Comparison of ENCODE assay signal across 8 cellular contexts in the genomic region with DNA sequence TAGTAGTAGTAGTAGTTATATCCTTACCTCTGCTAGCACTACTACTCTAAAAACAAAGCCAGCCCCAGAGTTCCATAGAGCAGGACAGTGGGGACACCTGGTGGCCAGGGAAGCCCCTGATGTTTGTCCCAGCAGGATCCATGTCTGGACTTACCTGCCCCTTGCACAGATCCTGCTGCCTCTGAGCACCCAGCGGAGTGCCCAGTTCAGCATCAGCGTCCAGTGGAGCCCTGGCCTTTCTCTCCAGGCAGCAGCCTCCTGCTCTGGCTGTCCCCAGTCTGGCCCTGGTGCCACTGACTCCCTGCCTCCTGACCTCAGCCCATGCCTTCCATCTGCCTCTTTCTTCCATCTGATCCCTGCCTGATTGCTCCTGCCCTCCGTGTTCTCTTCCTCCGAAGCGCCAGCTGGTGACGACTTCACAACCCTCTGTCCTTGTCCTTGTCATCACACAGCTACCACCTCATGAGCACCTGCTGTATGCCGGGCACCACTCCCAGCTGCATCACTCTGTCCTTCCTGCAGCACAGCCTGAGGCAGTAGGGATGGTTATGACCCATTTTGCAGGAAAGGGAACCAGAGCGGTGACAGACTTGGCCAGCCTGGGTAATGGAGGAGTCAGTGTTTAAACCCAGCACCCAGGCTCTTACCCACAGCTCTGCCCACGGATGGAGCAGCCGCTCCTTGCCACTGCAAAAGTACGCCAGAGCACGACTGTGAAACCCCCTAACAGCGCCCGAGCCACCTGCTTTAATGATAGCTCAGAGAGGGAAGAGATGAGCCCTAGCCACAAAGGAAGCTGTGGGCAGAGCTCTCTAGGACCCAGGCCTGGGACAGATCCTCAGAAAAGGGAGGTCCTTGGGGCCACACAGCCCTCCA. TPM values are rescaled to one million over a fixed set of nuclear protein-coding genes. Genes with fewer than 3 reads are reported as not detected.
DNase-seq lines count a peak whose midpoint lies in the region; ATAC-seq and TF ChIP-seq lines count a peak whose summit lies in the region.

No MANE protein-coding gene starts in this region.

- ATAC-seq in HCT116 (peak; percentile 87), GM18505 (IDR thresholded peaks at IDR 0.05; ENCODE audit: unreplicated experiment) (no peak), GM21576 (IDR thresholded peaks at IDR 0.05; ENCODE audit: unreplicated experiment) (no peak)

- RAD21 ChIA-PET in HCT116 (lab: Charles Lee; ENCODE audit: low non-redundant PET in 1 of 2, low total read pairs in 2 of 2, uncharacterized antibody in 2 of 2, unreplicated experiment in 2 of 2): interaction anchor here in 1 of 2 experiments (0.7 kb wide), 1 partner anchor 61 kb away, joined by 3 read pairs; no protein-coding TSS in a partner anchor

- H3K9me3 ChIP-seq in HCT116 (ENCODE audit: control insufficient read depth in 1 of 2, insufficient read depth in 1 of 2, low read depth in 1 of 2, low read length in 2 of 2): no peaks in the 10 kb centered on the region
- H3K9me3 ChIP-seq in fibroblast of lung (ENCODE audit: control insufficient read depth, insufficient read depth, low read depth, low read length): no peaks in the 10 kb centered on the region
- no peaks in the 10 kb centered on the region for H3K9me3 ChIP-seq in osteoblast (ENCODE audit: low read depth, low read length)

- TF ChIP-seq RAD21 in HCT116 (IDR thresholded peaks at IDR 0.05; ENCODE audit: low read depth): peak; percentile 86

- H3K4me3 ChIP-seq in HCT116 (replicated peaks in 1 of 2; ENCODE audit: low read depth in 1 of 2, low read length in 2 of 2): no peak overlapping the region
- no peak overlapping the region for H3K4me3 ChIP-seq in fibroblast of lung (replicated peaks in 1 of 4; ENCODE audit: control extremely low read depth in 1 of 4, insufficient read depth in 1 of 4, low read depth in 3 of 4, low read length in 4 of 4)
- H3K4me3 ChIP-seq in osteoblast (ENCODE audit: insufficient read depth, low read length): no peak overlapping the region

- no peak for TF ChIP-seq POLR2A in HCT116 (IDR thresholded peaks at IDR 0.05; ENCODE audit: borderline replicate concordance, extremely low read depth, insufficient read depth, insufficient read length)
- TF ChIP-seq POLR2A in GM18505 (IDR thresholded peaks at IDR 0.05; ENCODE audit: borderline replicate concordance, extremely low read depth, insufficient read depth, insufficient read length): no peak

- no peak overlapping the region for H2AFZ ChIP-seq in HCT116 (ENCODE audit: low read depth, low read length, poor library complexity, severe bottlenecking)
- H2AFZ ChIP-seq in fibroblast of lung (ENCODE audit: low read length): no peak overlapping the region
- no peak overlapping the region for H2AFZ ChIP-seq in osteoblast (ENCODE audit: low read length)

- TF ChIP-seq CTCF in HCT116 (IDR thresholded peaks at IDR 0.05 in 2 of 3, conservative IDR thresholded peaks at IDR 0.05 in 1 of 3; ENCODE audit: borderline replicate concordance in 1 of 3, insufficient read depth in 1 of 3, low read depth in 2 of 3, low read length in 2 of 3) (peak; percentile 61 to 76 (median 74)), fibroblast of lung (conservative IDR thresholded peaks at IDR 0.05 in 1 of 2, IDR thresholded peaks at IDR 0.05 in 1 of 2; ENCODE audit: low read depth in 1 of 2, low read length in 2 of 2) (peak; percentile 27 to 63), osteoblast (IDR thresholded peaks at IDR 0.05; ENCODE audit: extremely low read depth, low read depth, low read length) (peak; percentile 58)

- no TSS peak for BruUV-seq in HCT116 (replicated peaks; lab: Mats Ljungman, UMichigan)

- H4K20me1 ChIP-seq in HCT116 (ENCODE audit: insufficient read depth): no peaks in the 10 kb centered on the region
- no peaks in the 10 kb centered on the region for H4K20me1 ChIP-seq in fibroblast of lung (ENCODE audit: control insufficient read depth, extremely low read depth, insufficient read depth, low read length)
- H4K20me1 ChIP-seq in osteoblast (ENCODE audit: insufficient read depth, low read length): no peaks in the 10 kb centered on the region

- DNase-seq in AG08396 (ENCODE audit: low spot score) (peak; percentile 69), HCT116 (ENCODE audit: low read depth, low spot score) (peak; percentile 38), NCI-H82 treated with DMSO at 0.1 percent for 48 hours (lab: John Stamatoyannopoulos, UW; ENCODE audit: unreplicated experiment) (peak; percentile 19), activated T-cell treated with anti-CD3 and anti-CD28 coated beads for 1 hour (ENCODE audit: low read depth) (peak; percentile 51), fibroblast of lung (ENCODE audit: low read depth in 2 of 2) (peak; percentile 35 to 56), osteoblast (ENCODE audit: insufficient read length, low spot score, missing footprints) (peak; percentile 91)

- H3K36me3 ChIP-seq in HCT116 (ENCODE audit: control insufficient read depth in 1 of 2, insufficient read depth in 2 of 2, low read length in 2 of 2) (no peaks in the 10 kb centered on the region), fibroblast of lung (ENCODE audit: control insufficient read depth, insufficient read depth, low read length) (no peaks in the 10 kb centered on the region), osteoblast (ENCODE audit: insufficient read depth, low read length) (no peaks in the 10 kb centered on the region)

- H3K79me2 ChIP-seq in HCT116 (ENCODE audit: insufficient read depth, low read length): no peaks in the 10 kb centered on the region
- no peaks in the 10 kb centered on the region for H3K79me2 ChIP-seq in fibroblast of lung (ENCODE audit: control insufficient read depth, insufficient read depth, low read length)
- no peaks in the 10 kb centered on the region for H3K79me2 ChIP-seq in osteoblast (ENCODE audit: insufficient read depth, low read length)

- POLR2A ChIA-PET in HCT116 (lab: Charles Lee): no interaction called here

- H3K27ac ChIP-seq in HCT116 (ENCODE audit: low read depth, low read length) (no peak overlapping the region), fibroblast of lung (ENCODE audit: insufficient read depth, low read length) (no peak overlapping the region), osteoblast (ENCODE audit: low read depth, low read length) (no peak overlapping the region)

- CTCF ChIA-PET in HCT116 (lab: Charles Lee): interaction anchor here (0.7 to 2.7 kb wide), 7 partner anchors 16 to 269 kb away, joined by 3 to 14 read pairs (median 5); a partner anchor contains a TSS

- intact Hi-C loops in HCT116 (cut with micrococcal nuclease): loop anchor here (1.0 to 5.0 kb wide), 4 partner anchors 193 to 320 kb away; a partner anchor contains a TSS

- H3K27me3 ChIP-seq in HCT116 (ENCODE audit: insufficient read depth, low read length) (0 out of 2 replicates have a peak, but pooled peaks cover 12% of the 10 kb centered on the region), fibroblast of lung (ENCODE audit: control insufficient read depth, insufficient read depth, low read length) (no peaks in the 10 kb centered on the region), osteoblast (ENCODE audit: insufficient read depth, low read length) (peaks cover 5% of the 10 kb centered on the region)

- H3K9ac ChIP-seq in HCT116 (ENCODE audit: low read length) (no peak overlapping the region), fibroblast of lung (ENCODE audit: insufficient read depth, low read length) (no peak overlapping the region)

- H3K9me2 ChIP-seq in HCT116 (ENCODE audit: insufficient read depth): no peaks in the 10 kb centered on the region

- H3K4me2 ChIP-seq in HCT116 (ENCODE audit: low read length) (no peak overlapping the region), fibroblast of lung (ENCODE audit: extremely low read depth, insufficient read depth, low read length) (no peak overlapping the region), osteoblast (ENCODE audit: insufficient read depth, low read length) (no peak overlapping the region)

- peaks cover 0 to 5% of the 10 kb centered on the region in 2 experiments; a peak in 2 of 4 replicates for H3K4me1 ChIP-seq in HCT116 (ENCODE audit: control insufficient read depth in 1 of 2, insufficient read depth in 2 of 2, low read length in 2 of 2)
- no peaks in the 10 kb centered on the region for H3K4me1 ChIP-seq in fibroblast of lung (ENCODE audit: control insufficient read depth, extremely low read depth, insufficient read depth, low read length)
- no peaks in the 10 kb centered on the region for H3K4me1 ChIP-seq in osteoblast (ENCODE audit: insufficient read depth, low read length)

TF ChIP-seq in HCT116, 20 proteins besides CTCF, POLR2A, EP300 and RAD21:
- TF ChIP-seq ZFX (IDR thresholded peaks at IDR 0.05) (no peak), CEBPB (IDR thresholded peaks at IDR 0.05; ENCODE audit: low read depth) (no peak), JUND (IDR thresholded peaks at IDR 0.05) (no peak), YY1 (IDR thresholded peaks at IDR 0.05; ENCODE audit: extremely low read depth, insufficient replicate concordance, low read depth, low read length) (no peak), SP1 (IDR thresholded peaks at IDR 0.05; ENCODE audit: low read depth) (no peak), TCF7L2 (IDR thresholded peaks at IDR 0.05; ENCODE audit: borderline replicate concordance, extremely low read depth, insufficient read depth, insufficient read length) (no peak), CBX3 (IDR thresholded peaks at IDR 0.05; ENCODE audit: low read depth) (no peak), POLR2AphosphoS5 (IDR thresholded peaks at IDR 0.05; ENCODE audit: low read depth, low read length) (no peak)

RNA-seq across cellular contexts. Expression of a gene that starts 11.5 kb away (rescaled TPM):
- total RNA-seq in HCT116 (2021; ENCODE audit: unreplicated experiment) (5.6 TPM), fibroblast of lung (4.8 and 9.0 TPM in 2 replicates), osteoblast (5.4 and 10.9 TPM in 2 replicates)
- polyA plus RNA-seq in HCT116 (2012): 4.7 and 5.0 TPM in 2 replicates
- 0.49 and 2.5 TPM in 2 replicates for polyA plus RNA-seq in fibroblast of lung
- 0.93 and 4.8 TPM in 2 replicates for polyA plus RNA-seq in fibroblast of lung (2012)
- 1.6 and 3.8 TPM in 2 replicates for polyA minus RNA-seq in fibroblast of lung (ENCODE audit: low replicate concordance)

Comparison
In these comparisons a context has a peak if more than half of its experiments do, and no peak if none do; other contexts are left out.
1. DNase-seq: peak in every context shown above with its lines; median percentile 91 in osteoblast; 69 in AG08396; 51 in activated T-cell treated with anti-CD3 and anti-CD28 coated beads for 1 hour; 46 in fibroblast of lung; 38 in HCT116; 19 in NCI-H82 treated with DMSO at 0.1 percent for 48 hours.